Comparison of ENCODE assay signal across 1 cellular context in genomic region chr16:84847554-84848415, GRCh38.
TF ChIP-seq lines count a peak whose summit lies in the region.

No MANE protein-coding gene starts in this region.

TF ChIP-seq in GM23338, 12 proteins besides CTCF, POLR2A, EP300 and RAD21 (continued from another document):
- TF ChIP-seq ZNF462 (CRISPR knock-in tag; IDR thresholded peaks at IDR 0.05) (no peak), ZNF331 (CRISPR knock-in tag; IDR thresholded peaks at IDR 0.05; ENCODE audit: low read depth) (no peak), JUNB (IDR thresholded peaks at IDR 0.05; ENCODE audit: unreplicated experiment) (no peak)
TF ChIP-seq in GM23338: peak in this region for 0.
